7 cellular contexts compared by ENCODE assay signal in the genomic region with DNA sequence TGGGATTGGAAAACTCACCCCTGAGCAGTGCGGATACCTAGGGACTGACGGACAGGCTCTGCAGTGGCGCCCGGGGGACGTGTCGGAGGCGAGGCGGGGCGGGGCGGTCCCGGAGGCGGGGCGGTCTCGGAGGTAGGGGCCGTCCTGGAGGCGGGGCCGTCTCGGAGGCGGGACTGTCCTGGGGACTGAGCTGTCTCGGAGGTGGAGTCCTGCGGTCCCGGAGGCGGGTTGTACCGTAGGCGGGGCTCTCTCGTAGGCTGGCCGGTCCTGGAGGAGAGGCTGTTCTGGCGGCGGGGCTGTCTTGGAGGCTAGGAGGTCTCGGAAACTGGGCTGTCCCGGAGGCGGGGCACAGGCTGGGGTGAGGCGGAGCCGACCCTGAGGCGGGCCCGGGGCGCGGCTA.
A peak's percentile ranks its signal among the peaks of the same experiment; 100 is the strongest.
DNase-seq lines count a peak whose midpoint lies in the region; ATAC-seq, FAIRE-seq and TF ChIP-seq lines count a peak whose summit lies in the region.
"Not testable (repeated sequence)": the region's sequence is repeated elsewhere in the genome, so short reads cannot be mapped to it uniquely, and the experiment has no call there.

No MANE protein-coding gene starts in this region.

- H3K4me1 ChIP-seq in ascending aorta; keratinocyte (ENCODE audit: control insufficient read depth, extremely low read depth, insufficient read depth, low read length): not testable (repeated sequence)

- not testable (repeated sequence) for H3K36me3 ChIP-seq in ascending aorta; keratinocyte (ENCODE audit: control insufficient read depth in 2 of 2, extremely low read depth in 1 of 2, insufficient read depth in 2 of 2, low read length in 2 of 2)

- ATAC-seq in GM19025 (IDR thresholded peaks at IDR 0.05; ENCODE audit: low read depth, unreplicated experiment) = peak; percentile 76
- ATAC-seq in HG03060 (IDR thresholded peaks at IDR 0.05; ENCODE audit: low read depth, unreplicated experiment) = peak; percentile 74

- H2AFZ ChIP-seq in keratinocyte (ENCODE audit: control insufficient read depth, low read length) = not testable (repeated sequence)

- peak; percentile 29 for FAIRE-seq in keratinocyte (lab: Jason Lieb, UNC)

- not testable (repeated sequence) for H3K79me2 ChIP-seq in keratinocyte (ENCODE audit: control insufficient read depth, insufficient read depth, low read length)

- intact Hi-C loops in ascending aorta (cut with DNase I) = not testable (repeated sequence)

- not testable (repeated sequence) for H3K27me3 ChIP-seq in ascending aorta; keratinocyte (ENCODE audit: control insufficient read depth, extremely low read depth, insufficient read depth, low read length)

- H3K4me3 ChIP-seq in ascending aorta (peak overlapping the region; percentile 55 to 57), keratinocyte (ENCODE audit: control insufficient read depth in 2 of 3, extremely low read depth in 1 of 3, insufficient read depth in 2 of 3, low read depth in 1 of 3, low read length in 3 of 3) (peak overlapping the region in 1 of 3 experiments; percentile 39)

- peak; percentile 39 for DNase-seq in NCI-H2227 treated with DMSO at 0.1 percent for 48 hours (lab: John Stamatoyannopoulos, UW)
- DNase-seq in activated CD4-positive, CD25-positive, alpha-beta regulatory T cell (lab: John Stamatoyannopoulos, UW) = peak; percentile 58 to 69 (median 62)
- peak; percentile 59 to 98 for DNase-seq in ascending aorta (ENCODE audit: low spot score in 2 of 2)
- DNase-seq in keratinocyte (ENCODE audit: low read depth, low spot score) = not testable (repeated sequence)
- peak; percentile 87 to 95 (median 89) for DNase-seq in stimulated activated CD4-positive, alpha-beta T cell treated with anti-CD3 and anti-CD28 coated beads, Interleukin-12 subunit alpha, Interleukin-12 subunit beta, amount 100 ng/mL, for 48 hours (ENCODE audit: low read depth in 2 of 3, low spot score in 1 of 3)

- H3K9me3 ChIP-seq in ascending aorta; keratinocyte (ENCODE audit: control insufficient read depth, low read depth, low read length): not testable (repeated sequence)

- peak overlapping the region; percentile 32 for H3K4me2 ChIP-seq in keratinocyte (ENCODE audit: control insufficient read depth, extremely low read depth, insufficient read depth, low read depth, low read length)

- TF ChIP-seq CTCF in ascending aorta (IDR thresholded peaks at IDR 0.05); keratinocyte (optimal IDR thresholded peaks at IDR 0.05 in 1 of 3, IDR thresholded peaks at IDR 0.05 in 1 of 3, conservative IDR thresholded peaks at IDR 0.05 in 1 of 3; ENCODE audit: extremely low read depth in 1 of 3, insufficient read depth in 2 of 3, low read length in 3 of 3): not testable (repeated sequence)

- peak overlapping the region in 1 of 2 donors; percentile 63 for H3K27ac ChIP-seq in ascending aorta
- H3K27ac ChIP-seq in keratinocyte (ENCODE audit: control insufficient read depth, insufficient read depth, low read length) = not testable (repeated sequence)

- dilution Hi-C loops in keratinocyte (cut with MboI; ENCODE audit: extremely low pct_ligation_motif_present, low sequenced_read_pairs) = not testable (repeated sequence)

- not testable (repeated sequence) for H4K20me1 ChIP-seq in keratinocyte (ENCODE audit: control insufficient read depth, extremely low read depth, insufficient read depth, low read length)

- H3K9me1 ChIP-seq in keratinocyte (ENCODE audit: control insufficient read depth, extremely low read depth, insufficient read depth, low read length) = not testable (repeated sequence)

- not testable (repeated sequence) for H3K9ac ChIP-seq in keratinocyte (ENCODE audit: control insufficient read depth, extremely low read depth, insufficient read depth, low read length)
